ENCODE assay signal across 1 cellular context in genomic region chr20:57390604-57391438, GRCh38.
TF ChIP-seq lines count a peak whose summit lies in the region.

Gene RBM38, plus strand, starts transcription at chr20:57391396. Its CDS starts 186 bp downstream, at chr20:57391582.

TF ChIP-seq in K562, 482 proteins besides CTCF, POLR2A, EP300 and RAD21 (continued from another document and continues in another):
- TF ChIP-seq ZNF318 (IDR thresholded peaks at IDR 0.05; ENCODE audit: borderline replicate concordance in 1 of 2, low read depth in 1 of 2) (no peak), PHB2 (IDR thresholded peaks at IDR 0.05; ENCODE audit: low read depth) (no peak), ZNF253 (CRISPR knock-in tag; conservative IDR thresholded peaks at IDR 0.05) (no peak), E2F8 (IDR thresholded peaks at IDR 0.05; ENCODE audit: low read depth, partially characterized antibody) (peak; percentile 35), ZNF699 (CRISPR knock-in tag; IDR thresholded peaks at IDR 0.05; ENCODE audit: insufficient replicate concordance) (no peak), PCBP2 (IDR thresholded peaks at IDR 0.05; ENCODE audit: low read depth, low read length, poor library complexity, severe bottlenecking) (no peak), STAG1 (CRISPR knock-in tag; IDR thresholded peaks at IDR 0.05; ENCODE audit: borderline replicate concordance) (no peak), CBFB (CRISPR knock-in tag; IDR thresholded peaks at IDR 0.05) (no peak), ASH1L (IDR thresholded peaks at IDR 0.05; ENCODE audit: borderline replicate concordance, low read depth, partially characterized antibody) (no peak), RBFOX2 (IDR thresholded peaks at IDR 0.05; ENCODE audit: low read depth, low read length) (peak; percentile 36; the same call in 1 of the 2 replicates), UBTF (IDR thresholded peaks at IDR 0.05; ENCODE audit: borderline replicate concordance in 1 of 2, low read depth in 2 of 2, low read length in 2 of 2) (peak in 1 of 2 experiments; percentile 40; a peak in 1 of 4 replicates), ZNF655 (CRISPR knock-in tag; IDR thresholded peaks at IDR 0.05) (no peak), BACH1 (tag; IDR thresholded peaks at IDR 0.05) (no peak), YY1 (IDR thresholded peaks at IDR 0.05; ENCODE audit: borderline replicate concordance in 1 of 3, control insufficient read depth in 1 of 3, extremely low read depth in 1 of 3, insufficient read depth in 3 of 3, insufficient read length in 1 of 3, insufficient replicate concordance in 2 of 3, low read depth in 1 of 3, low read length in 2 of 3) (peak in 1 of 3 experiments; percentile 67), NR2F6 (CRISPR knock-in tag; IDR thresholded peaks at IDR 0.05) (no peak), NCOA4 (IDR thresholded peaks at IDR 0.05; ENCODE audit: partially characterized antibody) (no peak), ZNF41 (CRISPR knock-in tag; conservative IDR thresholded peaks at IDR 0.05) (no peak), FOSL1 (tag; conservative IDR thresholded peaks at IDR 0.05) (no peak), XRCC3 (IDR thresholded peaks at IDR 0.05) (no peak), ELF1 (tag; IDR thresholded peaks at IDR 0.05) (no peak), HCFC1 (IDR thresholded peaks at IDR 0.05; ENCODE audit: low read depth, low read length) (peak; percentile 80), YBX1 (IDR thresholded peaks at IDR 0.05) (no peak), TSC22D4 (tag; IDR thresholded peaks at IDR 0.05) (no peak), KDM5B (IDR thresholded peaks at IDR 0.05; ENCODE audit: insufficient replicate concordance, low read depth, low read length) (no peak), TCF7L2 (IDR thresholded peaks at IDR 0.05; ENCODE audit: low read depth, low read length) (no peak), ZNF316 (IDR thresholded peaks at IDR 0.05) (peak; percentile 32; the same call in 1 of the 2 replicates), POLR2B (IDR thresholded peaks at IDR 0.05; ENCODE audit: low read depth, partially characterized antibody) (peak; percentile 65), SRSF1 (IDR thresholded peaks at IDR 0.05; ENCODE audit: low read depth, low read length) (no peak), E4F1 (CRISPR knock-in tag; IDR thresholded peaks at IDR 0.05; ENCODE audit: borderline replicate concordance) (no peak), TAL1 (IDR thresholded peaks at IDR 0.05) (no peak), SMARCC2 (IDR thresholded peaks at IDR 0.05; ENCODE audit: low read depth) (no peak), RREB1 (CRISPR knock-in tag; IDR thresholded peaks at IDR 0.05) (no peak), MECOM (CRISPR knock-in tag; IDR thresholded peaks at IDR 0.05) (no peak), NFIX (CRISPR knock-in tag; IDR thresholded peaks at IDR 0.05; ENCODE audit: low read depth) (no peak), ZBTB8A (IDR thresholded peaks at IDR 0.05; ENCODE audit: partially characterized antibody) (no peak)
